ENCODE assay signal across 9 cellular contexts in the genomic region with DNA sequence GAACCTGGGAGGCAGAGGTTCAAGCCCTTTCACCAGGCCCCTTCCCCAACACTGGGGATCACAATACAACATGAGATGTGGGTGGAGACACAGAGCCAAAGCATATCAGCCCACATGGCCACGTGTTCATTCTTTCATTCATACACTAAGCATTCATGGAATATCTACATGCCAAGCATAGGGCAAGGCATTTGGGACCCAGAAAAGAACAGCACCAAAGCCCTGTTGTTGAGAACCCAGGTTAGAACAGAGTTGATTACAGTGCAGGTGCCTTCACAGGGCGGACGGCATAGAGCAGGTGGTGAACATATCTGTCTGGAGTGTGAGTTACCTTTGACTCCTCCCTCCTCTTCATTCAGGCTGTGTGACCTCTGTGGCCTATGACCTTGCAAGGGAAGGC.
"Had no signal": no experiment of that assay in that cellular context is flagged by ENCODE, and none has a peak within 500 bp of the region (broad histone marks: within the 10 kb centered on the region; RNA-seq: fewer than 3 reads in every experiment).

No MANE protein-coding gene starts in this region.

- DNase-seq: IMR-90, KBM-7, KG1 had no signal

- H3K4me1 Mint-ChIP-seq: IgD-negative memory B cell had no signal

- H3K4me3 ChIP-seq: K562 had no signal

- H3K36me3 Mint-ChIP-seq: IgD-negative memory B cell had no signal

- H3K27me3 Mint-ChIP-seq: IgD-negative memory B cell had no signal

- H3K9ac ChIP-seq: KMS-11 had no signal

- H3K4me2 ChIP-seq: KMS-11 had no signal

- H3K27ac Mint-ChIP-seq: IgD-negative memory B cell had no signal

- H3K27ac ChIP-seq: HL-60, KMS-11 had no signal

- FAIRE-seq: HepG2, HTR-8/SVneo, K562 had no signal
